Comparison of ENCODE assay signal across 8 cellular contexts in genomic region chr6:167047554-167047953, GRCh38. TPM values are rescaled to one million over a fixed set of nuclear protein-coding genes. Genes with fewer than 3 reads are reported as not detected.
DNase-seq lines count a peak whose midpoint lies in the region; ATAC-seq, FAIRE-seq and TF ChIP-seq lines count a peak whose summit lies in the region.

No MANE protein-coding gene starts in this region.

- no peak overlapping the region for H2BK15ac ChIP-seq in neuronal stem cell (ENCODE audit: low read length)

- H3K14ac ChIP-seq in neuronal stem cell (ENCODE audit: low read length): no peak overlapping the region

- no peak overlapping the region for H3K23ac ChIP-seq in neuronal stem cell (ENCODE audit: low read depth, low read length, poor library complexity)

- no TSS peak for BruUV-seq in HepG2 (replicated peaks; lab: Mats Ljungman, UMichigan)

- DNase-seq in right lobe of liver: no peak
- no peak for DNase-seq in HepG2 (ENCODE audit: low spot score)
- DNase-seq in activated CD4-positive, alpha-beta T cell treated with anti-CD3 and anti-CD28 coated beads, Interleukin-2, amount 50 U/mL, for 4 hours: peak; percentile 34 to 35
- DNase-seq in pons (ENCODE audit: low spot score): peak; percentile 59
- DNase-seq in WTC11 (ENCODE audit: low spot score): no peak
- DNase-seq in H54 (ENCODE audit: insufficient read length, low spot score): no peak
- no peak for DNase-seq in neuronal stem cell (ENCODE audit: low spot score)

- TF ChIP-seq RAD21 in HepG2 (CRISPR knock-in tag; IDR thresholded peaks at IDR 0.05): no peak

- no peak for TF ChIP-seq POLR2A in right lobe of liver (IDR thresholded peaks at IDR 0.05)
- TF ChIP-seq POLR2A in HepG2 (IDR thresholded peaks at IDR 0.05; ENCODE audit: insufficient read depth in 1 of 2, low read depth in 2 of 2, low read length in 2 of 2): no peak
- TF ChIP-seq POLR2A in H54 (IDR thresholded peaks at IDR 0.05; ENCODE audit: low read depth, low read length): no peak

- no peak for TF ChIP-seq CTCF in right lobe of liver (IDR thresholded peaks at IDR 0.05)
- TF ChIP-seq CTCF in HepG2 (CRISPR knock-in tag; IDR thresholded peaks at IDR 0.05): no peak
- no peak for TF ChIP-seq CTCF in WTC11 (IDR thresholded peaks at IDR 0.05)

- H3K27me3 Mint-ChIP-seq in WTC11 (ENCODE audit: low read depth): no peaks in the 10 kb centered on the region

- H3K27ac Mint-ChIP-seq in WTC11: no peak overlapping the region

- H3K27ac ChIP-seq in right lobe of liver: no peak overlapping the region
- H3K27ac ChIP-seq in HepG2 (ENCODE audit: extremely low read length, insufficient read depth, low read length): no peak overlapping the region
- no peak overlapping the region for H3K27ac ChIP-seq in neuronal stem cell (replicated peaks; ENCODE audit: low read length)

- H3K79me1 ChIP-seq in neuronal stem cell (ENCODE audit: low read depth, low read length): peaks cover under 1% of the 10 kb centered on the region

- H3K36me3 Mint-ChIP-seq in WTC11: no peaks in the 10 kb centered on the region

- H3K4me3 Mint-ChIP-seq in WTC11: no peak overlapping the region

- no peak overlapping the region for H2BK120ac ChIP-seq in neuronal stem cell (ENCODE audit: low read depth, low read length)

- FAIRE-seq in HepG2 (lab: Jason Lieb, UNC) (no peak), H54 (lab: Jason Lieb, UNC) (no peak)

- in situ Hi-C loops in HepG2 (cut with HindIII; ENCODE audit: extremely low pct_ligation_motif_present, low pct_unique_long_range_greater_than_20kb): no loop called here

- intact Hi-C loops in right lobe of liver (cut with DNase I) (no loop called here), HepG2 (cut with micrococcal nuclease; ENCODE audit: unreplicated experiment) (loop anchor here (5.0 kb wide), 1 partner anchor 95 kb away; no protein-coding TSS in a partner anchor)

- H3K4ac ChIP-seq in neuronal stem cell (ENCODE audit: low read length): no peak overlapping the region

- H2AFZ ChIP-seq in HepG2 (ENCODE audit: low read length) (no peak overlapping the region), neuronal stem cell (ENCODE audit: low read length) (no peak overlapping the region)

- H2AK5ac ChIP-seq in neuronal stem cell (ENCODE audit: low read depth, low read length): no peak overlapping the region

- no peaks in the 10 kb centered on the region for H3K27me3 ChIP-seq in right lobe of liver
- no peaks in the 10 kb centered on the region for H3K27me3 ChIP-seq in HepG2 (ENCODE audit: control insufficient read depth in 1 of 2, insufficient read depth in 2 of 2, low read length in 2 of 2)
- H3K27me3 ChIP-seq in neuronal stem cell (ENCODE audit: control insufficient read depth in 3 of 3, insufficient read depth in 3 of 3, low read depth in 1 of 3, low read length in 3 of 3): no peaks in the 10 kb centered on the region

- CTCF ChIA-PET in HepG2 (lab: Yijun Ruan, JAX; ENCODE audit: low intra/inter-chr PET ratio, low total read pairs): no interaction called here
- CTCF ChIA-PET in WTC11 (lab: Charles Lee): interaction anchor here (1.1 to 1.3 kb wide), 2 partner anchors 94 to 272 kb away, joined by 3 read pairs; no protein-coding TSS in a partner anchor

- no peaks in the 10 kb centered on the region for H3K9me3 Mint-ChIP-seq in WTC11

- H4K91ac ChIP-seq in neuronal stem cell (ENCODE audit: low read depth, low read length, poor library complexity): no peak overlapping the region

- ATAC-seq in right lobe of liver: peak in 3 of 4 donors; percentile 43 to 56 (median 50)
- no peak for ATAC-seq in HepG2
- ATAC-seq in HG03280 (IDR thresholded peaks at IDR 0.05; ENCODE audit: unreplicated experiment): peak; percentile 79
- ATAC-seq in WTC11: no peak

- 67% methylated on average over 10 of the region's 10 CpGs for WGBS in right lobe of liver (ENCODE audit: insufficient coverage, low coverage, low lambda C conversion rate, missing lambda C conversion rate)
- 98% methylated on average over 10 of the region's 10 CpGs for WGBS in HepG2 (ENCODE audit: low lambda C conversion rate)
- no CpG with 5 or more reads among the region's 10 CpGs for WGBS in neuronal stem cell (ENCODE audit: extremely low coverage in 2 of 2, insufficient read length in 2 of 2, insufficient replicate concordance in 1 of 2), 2 donors

- H3K4me2 ChIP-seq in HepG2 (ENCODE audit: low read depth, low read length): no peak overlapping the region
- H3K4me2 ChIP-seq in neuronal stem cell (ENCODE audit: insufficient read depth, low read length, poor library complexity, severe bottlenecking): no peak overlapping the region

- no peak overlapping the region for H4K8ac ChIP-seq in neuronal stem cell (ENCODE audit: low read depth, low read length)

- POLR2A ChIA-PET in HepG2 (lab: Yijun Ruan, JAX): no interaction called here
- POLR2A ChIA-PET in WTC11 (lab: Charles Lee): no interaction called here

- no peak overlapping the region for H3K18ac ChIP-seq in neuronal stem cell (ENCODE audit: low read length)

- H3K4me3 ChIP-seq in right lobe of liver (no peak overlapping the region), HepG2 (replicated peaks in 1 of 3; ENCODE audit: insufficient read depth in 1 of 3, low read depth in 2 of 3, low read length in 3 of 3) (no peak overlapping the region), neuronal stem cell (ENCODE audit: low read length in 2 of 2) (no peak overlapping the region)

- no peak overlapping the region for H2BK12ac ChIP-seq in neuronal stem cell (ENCODE audit: low read length)

- no peak for TF ChIP-seq EP300 in HepG2 (IDR thresholded peaks at IDR 0.05; ENCODE audit: low read depth in 2 of 2, low read length in 2 of 2)
- TF ChIP-seq EP300 in HepG2 (CRISPR knock-in tag; IDR thresholded peaks at IDR 0.05; ENCODE audit: borderline replicate concordance): no peak

- H3K9ac ChIP-seq in HepG2 (ENCODE audit: insufficient read depth, low read depth, low read length): no peak overlapping the region
- no peak overlapping the region for H3K9ac ChIP-seq in neuronal stem cell (ENCODE audit: low read depth, low read length, poor library complexity)

- H2BK5ac ChIP-seq in neuronal stem cell (ENCODE audit: low read length): no peak overlapping the region

- H3K9me3 ChIP-seq in right lobe of liver (no peaks in the 10 kb centered on the region), HepG2 (ENCODE audit: low read length) (no peaks in the 10 kb centered on the region), neuronal stem cell (replicated peaks in 1 of 2; ENCODE audit: control insufficient read depth in 2 of 2, insufficient read depth in 1 of 2, low read depth in 1 of 2, low read length in 2 of 2) (no peaks in the 10 kb centered on the region)

- peaks cover 3% of the 10 kb centered on the region for H3K4me1 Mint-ChIP-seq in WTC11

- no peaks in the 10 kb centered on the region for H3K4me1 ChIP-seq in right lobe of liver
- peaks cover 11% of the 10 kb centered on the region for H3K4me1 ChIP-seq in HepG2 (ENCODE audit: insufficient read depth, low read length)
- H3K4me1 ChIP-seq in neuronal stem cell (ENCODE audit: control insufficient read depth in 2 of 2, insufficient read depth in 1 of 2, low read depth in 1 of 2, low read length in 2 of 2): no peaks in the 10 kb centered on the region

- no peaks in the 10 kb centered on the region for H4K20me1 ChIP-seq in HepG2 (ENCODE audit: insufficient read depth, low read length)

- no peaks in the 10 kb centered on the region for H3K79me2 ChIP-seq in HepG2 (ENCODE audit: insufficient read depth, low read length)

- H3K36me3 ChIP-seq in right lobe of liver (no peaks in the 10 kb centered on the region), HepG2 (replicated peaks in 1 of 2; ENCODE audit: control insufficient read depth in 1 of 2, insufficient read depth in 2 of 2, low read length in 2 of 2) (peaks cover 0 to 2% of the 10 kb centered on the region in 2 experiments; a peak in 1 of 5 replicates), neuronal stem cell (replicated peaks in 1 of 2; ENCODE audit: control insufficient read depth in 2 of 2, insufficient read depth in 2 of 2, low read length in 2 of 2) (peaks cover 2 to 22% of the 10 kb centered on the region in 2 donors)

TF ChIP-seq in HepG2, 621 proteins besides CTCF, POLR2A, EP300 and RAD21 (continues in another document):
- TF ChIP-seq ZNF720 (CRISPR knock-in tag; IDR thresholded peaks at IDR 0.05) (no peak), ZNF879 (CRISPR knock-in tag; IDR thresholded peaks at IDR 0.05) (no peak)

TF ChIP-seq in WTC11, 78 proteins besides CTCF, POLR2A, EP300 and RAD21 (continues in another document):
- no peak for TF ChIP-seq ZNF232 (CRISPR knock-in tag; IDR thresholded peaks at IDR 0.05)
- TF ChIP-seq SMAD3 (CRISPR knock-in tag; IDR thresholded peaks at IDR 0.05; ENCODE audit: borderline replicate concordance): no peak
- no peak for TF ChIP-seq GRHL2 (CRISPR knock-in tag; IDR thresholded peaks at IDR 0.05; ENCODE audit: insufficient replicate concordance, severe bottlenecking)
- TF ChIP-seq EMX1 (CRISPR knock-in tag; IDR thresholded peaks at IDR 0.05): no peak
- no peak for TF ChIP-seq NFATC4 (CRISPR knock-in tag; IDR thresholded peaks at IDR 0.05)
- no peak for TF ChIP-seq ZNF121 (CRISPR knock-in tag; IDR thresholded peaks at IDR 0.05)

RNA-seq across cellular contexts. Expression of gene CEP43, which starts 48.4 kb away (rescaled TPM):
- total RNA-seq in right lobe of liver (10 to 100 TPM; 11.7 to 23.5 (median 19.7) TPM), HepG2 (2016; rRNA removed; fragmentation: Illumina TruSeq; extraction: Trizol) (73.9 and 88.4 TPM in 2 replicates), WTC11 (2021) (23.4 to 25.6 TPM (median 25.1 TPM) in 3 replicates)
- total RNA-seq in HepG2 (2016; cell fraction: cytosol; rRNA removed; fragmentation: Illumina TruSeq; extraction: Trizol; ENCODE audit: low read depth): 84.7 and 89.7 TPM in 2 replicates
- 68.4 and 95.5 TPM in 2 replicates for total RNA-seq in HepG2 (2016; cell fraction: insoluble cytoplasmic fraction; rRNA removed; fragmentation: Illumina TruSeq; extraction: Trizol)
- total RNA-seq in HepG2 (2016; cell fraction: membrane; rRNA removed; fragmentation: Illumina TruSeq; extraction: Trizol): 46.9 and 49.2 TPM in 2 replicates
- total RNA-seq in HepG2 (2016; cell fraction: nucleus; rRNA removed; fragmentation: Illumina TruSeq; extraction: Trizol): 62.5 and 63.7 TPM in 2 replicates
- 20.7 and 29.3 TPM in 2 replicates for polyA plus RNA-seq in HepG2 (2011; rRNA removed)
- 8.6 and 10.8 TPM in 2 replicates for polyA plus RNA-seq in HepG2 (2011; cell fraction: cytosol; rRNA removed)
- polyA plus RNA-seq in HepG2 (2011; cell fraction: nucleus; rRNA removed): 39.4 and 43.9 TPM in 2 replicates
- polyA plus RNA-seq in HepG2 (2012): 15.0 and 26.1 TPM in 2 replicates
- 15.3 and 16.0 TPM in 2 replicates for polyA plus RNA-seq in HepG2 (2016; cell fraction: cytosol; fragmentation: Illumina TruSeq; extraction: Trizol; ENCODE audit: low read depth)
- 90.9 and 96.9 TPM in 2 replicates for polyA plus RNA-seq in HepG2 (2016; cell fraction: insoluble cytoplasmic fraction; fragmentation: Illumina TruSeq; extraction: Trizol; ENCODE audit: low read depth)
- polyA plus RNA-seq in HepG2 (2016; cell fraction: membrane; fragmentation: Illumina TruSeq; extraction: Trizol; ENCODE audit: low read depth): 23.9 and 25.0 TPM in 2 replicates
- polyA plus RNA-seq in HepG2 (2016; cell fraction: nucleus; fragmentation: Illumina TruSeq; extraction: Trizol; ENCODE audit: insufficient read depth, low read depth): 111 and 119 TPM in 2 replicates
- polyA minus RNA-seq in HepG2 (2011; rRNA and poly(A)+ RNA removed; ENCODE audit: low replicate concordance): 4.7 and 5.1 TPM in 2 replicates
- polyA minus RNA-seq in HepG2 (2011; cell fraction: cytosol; rRNA and poly(A)+ RNA removed): 15.3 and 20.4 TPM in 2 replicates
- polyA minus RNA-seq in HepG2 (2011; cell fraction: nucleus; rRNA and poly(A)+ RNA removed): 42.8 and 56.1 TPM in 2 replicates
- 22.8 TPM for polyA plus RNA-seq in neuronal stem cell (2013, experiment 1 of 2)
- polyA plus RNA-seq in neuronal stem cell (2013, experiment 2 of 2): 23.1 TPM

Comparison
In these comparisons a context has a peak if more than half of its experiments do, and no peak if none do; other contexts are left out.
1. ATAC-seq: peak in right lobe of liver (3 of 4) and HG03280 (single experiment); none in HepG2 (single experiment) and WTC11 (single experiment).
2. DNase-seq: peak in activated CD4-positive, alpha-beta T cell treated with anti-CD3 and anti-CD28 coated beads, Interleukin-2, amount 50 U/mL, for 4 hours (2 of 2) and pons (single experiment); none in right lobe of liver (0 of 3), HepG2 (single experiment), WTC11 (single experiment), H54 (single experiment) and neuronal stem cell (single experiment).